ENCODE assay signal across 29 cellular contexts in the genomic region with DNA sequence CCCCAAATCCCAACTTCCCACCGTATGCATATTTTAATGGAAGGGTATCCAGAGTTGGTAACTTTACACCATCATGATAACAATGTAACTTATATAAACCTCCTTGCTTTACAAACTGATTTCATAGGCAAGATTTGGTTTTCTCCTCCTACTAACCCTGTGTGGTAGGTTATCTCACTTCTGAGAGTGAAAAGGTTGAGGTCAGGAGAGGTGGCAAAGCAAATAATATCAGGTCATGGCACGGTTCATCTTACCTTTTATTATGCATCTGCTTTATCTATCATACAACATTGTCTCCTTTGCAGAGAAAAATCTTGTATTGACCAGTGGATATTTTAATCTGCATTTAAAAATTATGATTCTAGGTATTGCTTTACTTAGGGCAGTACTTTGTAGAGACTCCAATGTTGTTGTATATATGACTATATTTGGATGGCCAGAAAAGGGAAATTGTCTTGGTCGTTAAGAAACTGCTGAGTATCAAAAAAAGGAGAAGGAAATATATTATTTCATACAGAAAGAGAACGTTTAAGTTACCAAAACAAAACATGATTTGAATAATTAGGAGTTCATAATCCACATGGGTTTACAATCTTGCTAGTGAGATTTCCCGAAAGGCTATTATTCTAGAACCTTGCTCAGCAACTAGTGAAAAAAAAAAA. TPM values are rescaled to one million over a fixed set of nuclear protein-coding genes. Genes with fewer than 3 reads are reported as not detected.
DNase-seq lines count a peak whose midpoint lies in the region; ATAC-seq and TF ChIP-seq lines count a peak whose summit lies in the region.
"Had no signal": no experiment of that assay in that cellular context is flagged by ENCODE, and none has a peak within 500 bp of the region (broad histone marks: within the 10 kb centered on the region; RNA-seq: fewer than 3 reads in every experiment).

No MANE protein-coding gene starts in this region.

- ATAC-seq in GM23338 (no peak), left lobe of liver (peak; percentile 40)
- no peak for ATAC-seq in stimulated activated naive CD8-positive, alpha-beta T cell treated with anti-CD3 and anti-CD28 coated beads, Interleukin-15, amount 100 ng/mL, for 72 hours
- ATAC-seq: activated CD4-positive, alpha-beta T cell treated with anti-CD3 and anti-CD28 coated beads for 36 hours; heart right ventricle; T-cell had no signal

- H3K36me3 Mint-ChIP-seq in GM23338 (ENCODE audit: low read depth), result no peaks in the 10 kb centered on the region
- H3K36me3 Mint-ChIP-seq: CD4-positive, CD25-positive, alpha-beta regulatory T cell; T-cell had no signal

- no peaks in the 10 kb centered on the region for H3F3A ChIP-seq in GM23338 (replicated peaks; ENCODE audit: low read depth)

- no peak overlapping the region for H3K4me3 Mint-ChIP-seq in GM23338
- no peak overlapping the region for H3K4me3 Mint-ChIP-seq in stimulated activated naive CD8-positive, alpha-beta T cell treated with anti-CD3 and anti-CD28 coated beads, Interleukin-15, amount 100 ng/mL, for 72 hours
- H3K4me3 Mint-ChIP-seq: activated CD4-positive, alpha-beta T cell treated with anti-CD3 and anti-CD28 coated beads for 36 hours; activated naive CD8-positive, alpha-beta T cell; CD4-positive, CD25-positive, alpha-beta regulatory T cell; endodermal cell; T-cell had no signal

- no peak for TF ChIP-seq CTCF in GM23338 (conservative IDR thresholded peaks at IDR 0.05; ENCODE audit: low read depth in 2 of 2)

- no peaks in the 10 kb centered on the region for H3K9me3 Mint-ChIP-seq in GM23338
- H3K9me3 Mint-ChIP-seq in stimulated activated naive CD8-positive, alpha-beta T cell treated with anti-CD3 and anti-CD28 coated beads, Interleukin-15, amount 100 ng/mL, for 72 hours, result peaks cover 1 to 4% of the 10 kb centered on the region in 2 donors
- H3K9me3 Mint-ChIP-seq: endodermal cell had no signal

- no peak overlapping the region for H3K4me3 ChIP-seq in GM23338
- H3K4me3 ChIP-seq: esophagus muscularis mucosa, heart right ventricle, PC-9, right atrium auricular region, SJCRH30 had no signal

- no peak overlapping the region for H3K4me2 ChIP-seq in GM23338
- H3K4me2 ChIP-seq: PC-9 had no signal

- no peak overlapping the region for H3K27ac Mint-ChIP-seq in GM23338
- peak overlapping the region in 1 of 2 donors; percentile 17 for H3K27ac Mint-ChIP-seq in stimulated activated naive CD8-positive, alpha-beta T cell treated with anti-CD3 and anti-CD28 coated beads, Interleukin-15, amount 100 ng/mL, for 72 hours
- H3K27ac Mint-ChIP-seq: activated CD4-positive, alpha-beta T cell treated with anti-CD3 and anti-CD28 coated beads for 36 hours; activated naive CD8-positive, alpha-beta T cell; CD4-positive, CD25-positive, alpha-beta regulatory T cell; endodermal cell; T-cell had no signal

- H3K79me2 ChIP-seq in GM23338 (replicated peaks; ENCODE audit: insufficient read depth), result no peaks in the 10 kb centered on the region
- H3K79me2 ChIP-seq: parathyroid adenoma had no signal

- no peaks in the 10 kb centered on the region for H4K20me1 ChIP-seq in GM23338 (replicated peaks; ENCODE audit: insufficient read depth)

- no peaks in the 10 kb centered on the region for H3K36me3 ChIP-seq in GM23338 (ENCODE audit: insufficient read depth)
- H3K36me3 ChIP-seq: esophagus muscularis mucosa, heart right ventricle, right atrium auricular region, SJCRH30 had no signal

- DNase-seq in AML-193 (lab: John Stamatoyannopoulos, UW), result peak; percentile 72 to 73
- no peak for DNase-seq in GM23338 (ENCODE audit: low spot score)
- peak; percentile 41 for DNase-seq in OCI-M1 (lab: John Stamatoyannopoulos, UW)
- no peak for DNase-seq in left lobe of liver (ENCODE audit: low spot score)
- no peak for DNase-seq in substantia nigra (lab: John Stamatoyannopoulos, UW)
- DNase-seq in stimulated activated naive CD8-positive, alpha-beta T cell treated with anti-CD3 and anti-CD28 coated beads, Interleukin-15, amount 100 ng/mL, for 72 hours, result no peak
- no peak for DNase-seq in amniotic stem cell (lab: John Stamatoyannopoulos, UW)
- no peak for DNase-seq in T1000 (lab: John Stamatoyannopoulos, UW)
- DNase-seq: activated CD4-positive, alpha-beta T cell treated with anti-CD3 and anti-CD28 coated beads for 36 hours; activated effector memory CD4-positive, alpha-beta T cell treated with Interleukin-2 at 50 U/mL for 16 hours; activated T-cell treated with anti-CD3 and anti-CD28 coated beads for 4 hours; CD4-positive, CD25-positive, alpha-beta regulatory T cell; central memory CD4-positive, alpha-beta T cell; DND-41; endodermal cell; foreskin melanocyte; GOT3; heart right ventricle; mammary epithelial cell; NCI-H1105 treated with DMSO at 0.1 percent for 48 hours; NCI-H226; PC-9; SJCRH30; T-cell; trophoblast cell had no signal

- no peaks in the 10 kb centered on the region for H3K27me3 Mint-ChIP-seq in GM23338 (ENCODE audit: insufficient read depth, low read depth, poor library complexity)
- no peaks in the 10 kb centered on the region for H3K27me3 Mint-ChIP-seq in stimulated activated naive CD8-positive, alpha-beta T cell treated with anti-CD3 and anti-CD28 coated beads, Interleukin-15, amount 100 ng/mL, for 72 hours
- H3K27me3 Mint-ChIP-seq: activated CD4-positive, alpha-beta T cell treated with anti-CD3 and anti-CD28 coated beads for 36 hours; activated naive CD8-positive, alpha-beta T cell; T-cell had no signal

- no peaks in the 10 kb centered on the region; the same call in 1 of the 2 replicates for H3K9me2 ChIP-seq in GM23338 (ENCODE audit: insufficient read depth)

- no peaks in the 10 kb centered on the region for H3K27me3 ChIP-seq in GM23338 (ENCODE audit: insufficient read depth)
- H3K27me3 ChIP-seq: esophagus muscularis mucosa, heart right ventricle, right atrium auricular region, SJCRH30 had no signal

- H2AFZ ChIP-seq in GM23338, result peak overlapping the region; percentile 73
- H2AFZ ChIP-seq: parathyroid adenoma, PC-9 had no signal

- H3K4me1 ChIP-seq in GM23338 (ENCODE audit: insufficient read depth), result no peaks in the 10 kb centered on the region
- H3K4me1 ChIP-seq: esophagus muscularis mucosa, parathyroid adenoma, right atrium auricular region, SJCRH30 had no signal

- no peaks in the 10 kb centered on the region; the same call in 2 of the 3 replicates for H3K4me1 Mint-ChIP-seq in GM23338
- H3K4me1 Mint-ChIP-seq in stimulated activated naive CD8-positive, alpha-beta T cell treated with anti-CD3 and anti-CD28 coated beads, Interleukin-15, amount 100 ng/mL, for 72 hours, result no peaks in the 10 kb centered on the region
- H3K4me1 Mint-ChIP-seq: activated CD4-positive, alpha-beta T cell treated with anti-CD3 and anti-CD28 coated beads for 36 hours; CD4-positive, CD25-positive, alpha-beta regulatory T cell; endodermal cell had no signal

- H3K27ac ChIP-seq in GM23338 (ENCODE audit: low read depth), result no peak overlapping the region
- no peak overlapping the region for H3K27ac ChIP-seq in substantia nigra (ENCODE audit: low read depth, low read length, poor library complexity, severe bottlenecking)
- H3K27ac ChIP-seq: esophagus muscularis mucosa, parathyroid adenoma, PC-9, right atrium auricular region, SJCRH30 had no signal

TF ChIP-seq in GM23338, 12 proteins besides CTCF, POLR2A, EP300 and RAD21 (continues in another document):
- TF ChIP-seq EZH2 (IDR thresholded peaks at IDR 0.05; ENCODE audit: low read depth, unreplicated experiment) (no peak), STAT1 (IDR thresholded peaks at IDR 0.05; ENCODE audit: unreplicated experiment) (no peak), ZNF114 (CRISPR knock-in tag; IDR thresholded peaks at IDR 0.05) (no peak)

RNA-seq across cellular contexts. Expression of a gene that starts 30.4 kb away (rescaled TPM):
- total RNA-seq in GM23338 (2014; rRNA removed; shearing (Covaris generic)), result 13.1 and 18.2 TPM in 2 replicates
- polyA plus RNA-seq in GM23338 (2016; fragmentation: Nextera tagmentation; extraction: Ambion mirVana), result 14.1 TPM in 2 replicates
- total RNA-seq in left lobe of liver, result 29.7 TPM

Comparison
In these comparisons a context has a peak if more than half of its experiments do, and no peak if none do; other contexts are left out.
1. DNase-seq: peak in AML-193 (2 of 2) and OCI-M1 (single experiment); none in GM23338 (single experiment), left lobe of liver (single experiment), substantia nigra (0 of 49), stimulated activated naive CD8-positive, alpha-beta T cell treated with anti-CD3 and anti-CD28 coated beads, Interleukin-15, amount 100 ng/mL, for 72 hours (0 of 2), amniotic stem cell (single experiment) and T1000 (single experiment).